ENCODE assay signal across 8 cellular contexts in the genomic region with DNA sequence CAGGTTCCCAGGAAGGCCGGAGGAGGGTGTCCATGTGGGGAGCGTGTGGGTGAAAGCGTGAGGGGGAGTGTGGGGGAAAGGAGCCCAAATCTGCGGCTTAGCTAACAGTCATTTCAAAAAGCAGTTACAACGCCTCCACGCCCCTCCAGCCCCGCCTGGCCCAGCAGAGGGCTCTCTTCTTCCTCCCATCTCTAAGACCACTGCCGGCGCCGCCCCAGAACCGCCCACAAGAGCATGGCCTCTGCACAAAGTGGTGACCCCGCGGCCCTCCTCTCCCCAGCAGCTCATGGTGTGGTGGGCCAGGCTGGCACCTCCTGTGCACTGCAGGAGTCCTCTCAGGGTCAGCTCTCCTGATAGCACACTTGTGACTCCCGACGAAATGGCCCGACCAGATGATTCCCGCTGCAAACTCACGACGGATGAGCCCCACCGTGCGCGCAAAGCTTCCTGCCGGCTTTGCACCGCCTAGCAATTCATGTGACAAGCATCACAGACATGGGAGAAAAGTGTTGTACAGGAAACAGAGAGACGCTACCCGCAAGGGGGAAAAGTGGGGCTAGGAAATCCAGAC. TPM values are rescaled to one million over a fixed set of nuclear protein-coding genes. Genes with fewer than 3 reads are reported as not detected.
DNase-seq lines count a peak whose midpoint lies in the region; ATAC-seq and TF ChIP-seq lines count a peak whose summit lies in the region.

No MANE protein-coding gene starts in this region.

- no peaks in the 10 kb centered on the region for H4K20me1 ChIP-seq in osteoblast (ENCODE audit: insufficient read depth, low read length)

- peak; percentile 82 for TF ChIP-seq CTCF in RWPE2 (IDR thresholded peaks at IDR 0.05; ENCODE audit: poor library complexity, severe bottlenecking)
- TF ChIP-seq CTCF in osteoblast (IDR thresholded peaks at IDR 0.05; ENCODE audit: extremely low read depth, low read depth, low read length): peak; percentile 70
- peak; percentile 9 to 44 (median 35) for TF ChIP-seq CTCF in testis (IDR thresholded peaks at IDR 0.05)

- H3K4me3 ChIP-seq in RWPE2 (ENCODE audit: severe bottlenecking) (peak overlapping the region; percentile 16), osteoblast (ENCODE audit: insufficient read depth, low read length) (peak overlapping the region; percentile 78), testis (peak overlapping the region; percentile 42 to 68)

- H3K27ac ChIP-seq in RWPE2 (ENCODE audit: poor library complexity, severe bottlenecking) (peak overlapping the region; percentile 9), osteoblast (ENCODE audit: low read depth, low read length) (no peak overlapping the region), testis (peak overlapping the region; percentile 50 to 65)

- TF ChIP-seq POLR2A in testis (IDR thresholded peaks at IDR 0.05): no peak

- H3K79me2 ChIP-seq in osteoblast (ENCODE audit: insufficient read depth, low read length): no peaks in the 10 kb centered on the region

- H3K4me2 ChIP-seq in osteoblast (ENCODE audit: insufficient read depth, low read length): peak overlapping the region; percentile 90

- H3K27me3 ChIP-seq in RWPE2 (ENCODE audit: insufficient read depth, poor library complexity, severe bottlenecking): no peaks in the 10 kb centered on the region
- no peaks in the 10 kb centered on the region for H3K27me3 ChIP-seq in osteoblast (ENCODE audit: insufficient read depth, low read length)
- no peaks in the 10 kb centered on the region for H3K27me3 ChIP-seq in testis

- WGBS in testis, 2 donors: 6 to 7% methylated on average over 26 of the region's 26 CpGs

- peak overlapping the region; percentile 96 for H2AFZ ChIP-seq in osteoblast (ENCODE audit: low read length)

- H3K9me3 ChIP-seq in RWPE2 (ENCODE audit: severe bottlenecking) (no peaks in the 10 kb centered on the region), osteoblast (ENCODE audit: low read depth, low read length) (no peaks in the 10 kb centered on the region), testis (no peaks in the 10 kb centered on the region)

- H3K36me3 ChIP-seq in RWPE2 (ENCODE audit: low read depth) (no peaks in the 10 kb centered on the region), osteoblast (ENCODE audit: insufficient read depth, low read length) (no peaks in the 10 kb centered on the region), testis (ENCODE audit: low read depth, missing control alignments) (no peaks in the 10 kb centered on the region)

- DNase-seq in COLO829 (ENCODE audit: low spot score) (peak; percentile 87), RWPE2 (ENCODE audit: low spot score) (peak; percentile 77), globus pallidus (ENCODE audit: low spot score) (peak; percentile 81), osteoblast (ENCODE audit: insufficient read length, low spot score, missing footprints) (peak; percentile 83), testis (peak; percentile 93)
- peak; percentile 86 for DNase-seq in activated naive CD4-positive, alpha-beta T cell treated with Interleukin-2 at 50 U/mL for 16 hours

- intact Hi-C loops in testis (cut with DNase I; ENCODE audit: low total_unique reads): no loop called here

- H3K4me1 ChIP-seq in RWPE2 (ENCODE audit: insufficient read depth, poor library complexity, severe bottlenecking): peaks cover 3% of the 10 kb centered on the region
- H3K4me1 ChIP-seq in osteoblast (ENCODE audit: insufficient read depth, low read length): peaks cover 8% of the 10 kb centered on the region
- H3K4me1 ChIP-seq in testis: no peaks in the 10 kb centered on the region

- ATAC-seq in GM19455 (IDR thresholded peaks at IDR 0.05; ENCODE audit: unreplicated experiment): peak; percentile 100
- peak; percentile 99 for ATAC-seq in HG03571 (IDR thresholded peaks at IDR 0.05; ENCODE audit: unreplicated experiment)
- ATAC-seq in RWPE2 (ENCODE audit: low read depth): peak; percentile 98

RNA-seq across cellular contexts. Expression of gene HUS1, which starts 12.4 kb away (rescaled TPM):
- total RNA-seq in osteoblast: 17.1 and 19.9 TPM in 2 replicates
- total RNA-seq in testis: 10 to 100 TPM; 39.4 to 40.3 TPM
- polyA plus RNA-seq in testis (ENCODE audit: insufficient read depth, low read depth, low replicate concordance): 18.4 TPM

RNA-seq across cellular contexts. Expression of gene SUN3, which starts 37.1 kb away (rescaled TPM):
- total RNA-seq in osteoblast: not detected in 2 replicates
- total RNA-seq in testis: 10 to 100 TPM; 12.8 to 29.1 TPM
- polyA plus RNA-seq in testis (ENCODE audit: insufficient read depth, low read depth, low replicate concordance): 64.5 TPM

RNA-seq across cellular contexts. Expression of gene C7orf57, which starts 43.5 kb away (rescaled TPM):
- total RNA-seq in osteoblast (under 0.01 TPM in 2 replicates), testis (10 to 100 TPM in 1 of 2 donors, 1 to 10 TPM in 1; 2.8 to 12.3 TPM)
- 7.8 TPM for polyA plus RNA-seq in testis (ENCODE audit: insufficient read depth, low read depth, low replicate concordance)

RNA-seq across cellular contexts. Expression of gene PKD1L1, which starts 43.6 kb away (rescaled TPM):
- total RNA-seq in osteoblast: under 0.01 TPM in 2 replicates
- total RNA-seq in testis: 1 to 10 TPM; 4.0 to 4.8 TPM
- polyA plus RNA-seq in testis (ENCODE audit: insufficient read depth, low read depth, low replicate concordance): 4.2 TPM

Comparison
In these comparisons a context has a peak if more than half of its experiments do, and no peak if none do; other contexts are left out.
1. H3K4me3 ChIP-seq: peak in every context shown above with its lines; median percentile 78 in osteoblast; 55 in testis; 16 in RWPE2.
2. RNA of gene SUN3, which starts 37.1 kb away (total RNA-seq): 12.8 to 29.1 TPM in testis; not detected in osteoblast; every median in the first group is over 10 times any median in the second.
3. Peak in every context shown above with its lines, with median percentiles within 50 percentile points of each other: DNase-seq, ATAC-seq and CTCF ChIP-seq.